In the genomic region with DNA sequence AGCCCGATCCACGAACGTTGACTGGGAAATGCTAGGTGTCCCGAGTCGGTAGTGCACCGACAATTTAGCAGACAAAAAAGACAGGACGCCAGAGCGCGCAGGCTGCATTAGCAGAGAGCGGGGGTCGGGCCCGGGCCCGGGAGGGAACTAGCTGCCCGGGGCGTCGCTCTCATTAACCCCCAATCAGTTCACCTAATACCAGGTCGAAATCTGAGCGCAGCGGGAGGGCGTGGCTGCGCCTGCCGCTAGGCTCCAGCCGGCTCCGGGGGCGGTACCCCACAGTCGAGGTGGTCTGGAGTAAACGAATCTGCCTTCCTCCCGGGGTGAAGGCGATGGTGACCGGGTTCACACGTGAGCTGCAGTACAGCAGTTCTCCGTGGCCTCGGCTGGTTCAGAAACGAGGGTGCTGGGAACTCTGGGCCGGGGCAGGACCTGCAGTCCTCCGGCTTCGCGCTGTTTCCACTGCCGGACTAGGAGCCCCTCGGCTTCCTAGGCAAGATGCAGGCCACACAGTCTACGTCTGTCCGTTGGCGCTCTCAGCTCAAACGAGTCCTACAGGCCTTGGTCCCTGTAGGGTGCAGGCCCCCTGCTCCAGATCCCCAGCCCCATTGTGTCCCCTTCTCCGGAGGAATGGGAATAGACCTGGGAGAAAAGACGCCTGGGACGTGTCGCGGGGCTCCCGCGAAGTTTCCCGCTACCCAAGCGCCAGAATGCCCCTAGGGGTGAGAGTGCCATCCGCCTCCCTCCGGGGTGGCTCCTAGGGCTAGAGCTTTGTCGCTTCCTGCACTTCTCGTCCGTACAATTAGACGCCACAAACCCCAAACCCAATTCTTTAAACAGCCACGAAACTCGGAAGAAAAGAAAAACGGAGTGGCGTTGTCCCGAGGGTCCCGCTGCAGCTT, we compare ENCODE assay signal across 8 cellular contexts. TPM values are rescaled to one million over a fixed set of nuclear protein-coding genes. Genes with fewer than 3 reads are reported as not detected.
DNase-seq lines count a peak whose midpoint lies in the region; ATAC-seq and TF ChIP-seq lines count a peak whose summit lies in the region.

No MANE protein-coding gene starts in this region.

- H3K36me3 Mint-ChIP-seq in nephron progenitor cell (ENCODE audit: low read depth): no peaks in the 10 kb centered on the region

- H3K4me3 ChIP-seq in effector memory CD4-positive, alpha-beta T cell (ENCODE audit: insufficient read depth, low read depth, low read length, poor library complexity, severe bottlenecking): peak overlapping the region; percentile 87
- peak overlapping the region; percentile 0 to 33 (median 25) for H3K4me3 ChIP-seq in thyroid gland (replicated peaks in 1 of 3)

- H3K27me3 ChIP-seq in effector memory CD4-positive, alpha-beta T cell (replicated peaks; ENCODE audit: control insufficient read depth, insufficient read depth, low read length, poor library complexity, severe bottlenecking): no peaks in the 10 kb centered on the region
- peaks cover 25% of the 10 kb centered on the region for H3K27me3 ChIP-seq in thyroid gland

- H3K36me3 ChIP-seq in effector memory CD4-positive, alpha-beta T cell (ENCODE audit: control insufficient read depth, insufficient read depth, low read length): no peaks in the 10 kb centered on the region
- no peaks in the 10 kb centered on the region for H3K36me3 ChIP-seq in thyroid gland

- WGBS in thyroid gland, 2 donors: 2 to 3% methylated on average over 30 to 60 of the region's 65 CpGs

- peak overlapping the region; percentile 72 for H3K27ac ChIP-seq in effector memory CD4-positive, alpha-beta T cell (ENCODE audit: insufficient read depth, low read length, poor library complexity, severe bottlenecking)
- no peak overlapping the region for H3K27ac ChIP-seq in thyroid gland

- ATAC-seq in GM18502 (IDR thresholded peaks at IDR 0.05; ENCODE audit: poor library complexity, unreplicated experiment) (peak; percentile 28), HG02610 (IDR thresholded peaks at IDR 0.05; ENCODE audit: unreplicated experiment) (peak; percentile 19)

- H3K9me3 Mint-ChIP-seq in nephron progenitor cell: no peaks in the 10 kb centered on the region

- TF ChIP-seq CTCF in nephron progenitor cell (IDR thresholded peaks at IDR 0.05): no peak
- TF ChIP-seq CTCF in thyroid gland (IDR thresholded peaks at IDR 0.05): no peak

- intact Hi-C loops in thyroid gland (cut with DNase I): no loop called here

- no peaks in the 10 kb centered on the region for H3K9me3 ChIP-seq in effector memory CD4-positive, alpha-beta T cell (ENCODE audit: control insufficient read depth, low read length)
- no peaks in the 10 kb centered on the region for H3K9me3 ChIP-seq in thyroid gland

- H3K4me1 ChIP-seq in effector memory CD4-positive, alpha-beta T cell (ENCODE audit: control insufficient read depth, insufficient read depth, low read length, poor library complexity, severe bottlenecking): peaks cover 18% of the 10 kb centered on the region
- H3K4me1 ChIP-seq in thyroid gland: peaks cover 47 to 68% of the 10 kb centered on the region in 2 donors

- TF ChIP-seq POLR2A in thyroid gland (IDR thresholded peaks at IDR 0.05): no peak

- DNase-seq in NCI-H1694 treated with DMSO at 0.1 percent for 48 hours (lab: John Stamatoyannopoulos, UW) (peak; percentile 60), nephron progenitor cell (peak; percentile 71), thyroid gland (peak; percentile 17 to 21), GF-D8 (lab: John Stamatoyannopoulos, UW) (no peak)
- DNase-seq in activated CD4-positive, alpha-beta T cell treated with anti-CD3 and anti-CD28 coated beads, Interleukin-2, amount 50 U/mL, for 24 hours (ENCODE audit: low read depth in 1 of 2, low spot score in 1 of 2): peak; percentile 59 to 65
- peak; percentile 35 to 40 (median 35) for DNase-seq in effector memory CD4-positive, alpha-beta T cell

- H3K27ac Mint-ChIP-seq in nephron progenitor cell: no peak overlapping the region

- H3K4me3 Mint-ChIP-seq in nephron progenitor cell: peak overlapping the region; percentile 79

- peaks cover 99% of the 10 kb centered on the region for H3K27me3 Mint-ChIP-seq in nephron progenitor cell (ENCODE audit: low read depth, poor library complexity)

- peaks cover 50% of the 10 kb centered on the region for H3K4me1 Mint-ChIP-seq in nephron progenitor cell

RNA-seq across cellular contexts. Expression of a gene that starts 2.0 kb away (rescaled TPM):
- total RNA-seq in thyroid gland: 1 to 10 TPM in 1 of 4 donors, under 1 TPM in 3; 0.27 to 1.8 (median 0.47) TPM
